Comparison of ENCODE assay signal across 8 cellular contexts in genomic region chr1:31505884-31506497, GRCh38.
A peak's percentile ranks its signal among the peaks of the same experiment; 100 is the strongest.
DNase-seq lines count a peak whose midpoint lies in the region; ATAC-seq and TF ChIP-seq lines count a peak whose summit lies in the region.

No MANE protein-coding gene starts in this region.

- no peaks in the 10 kb centered on the region for H3K9me3 Mint-ChIP-seq in central memory CD8-positive, alpha-beta T cell

- H3K36me3 ChIP-seq in BJ (ENCODE audit: control insufficient read depth, insufficient read depth, low read length) (no peaks in the 10 kb centered on the region), hepatocyte (replicated peaks; ENCODE audit: insufficient read depth, low read depth) (no peaks in the 10 kb centered on the region)

- peaks cover 49% of the 10 kb centered on the region for H3K27me3 Mint-ChIP-seq in central memory CD8-positive, alpha-beta T cell

- intact Hi-C loops in sciatic nerve (cut with DNase I) (no loop called here), dorsolateral prefrontal cortex (cut with DNase I) (no loop called here)

- no peak for TF ChIP-seq CTCF in BJ (IDR thresholded peaks at IDR 0.05; ENCODE audit: insufficient read depth, low read depth, low read length)
- TF ChIP-seq CTCF in hepatocyte (IDR thresholded peaks at IDR 0.05; ENCODE audit: poor library complexity) = no peak
- no peak for TF ChIP-seq CTCF in dorsolateral prefrontal cortex (IDR thresholded peaks at IDR 0.05 in 54 of 56, conservative IDR thresholded peaks at IDR 0.05 in 2 of 56; ENCODE audit: low read depth in 1 of 56, partially characterized antibody in 56 of 56)

- CTCF ChIA-PET in BJ (lab: Yijun Ruan, JAX) = interaction anchor here (1.0 to 1.8 kb wide), 3 partner anchors 11 to 111 kb away, joined by 3 to 6 read pairs (median 3); no protein-coding TSS in a partner anchor

- no peaks in the 10 kb centered on the region for H3K9me2 ChIP-seq in hepatocyte (replicated peaks; ENCODE audit: insufficient read depth)

- H3K4me3 ChIP-seq in BJ (ENCODE audit: low read depth, low read length) = no peak overlapping the region
- H3K4me3 ChIP-seq in Jurkat, Clone E6-1 (ENCODE audit: low read length) = peak overlapping the region; percentile 60
- H3K4me3 ChIP-seq in hepatocyte = no peak overlapping the region
- no peak overlapping the region for H3K4me3 ChIP-seq in dorsolateral prefrontal cortex

- H3K36me3 Mint-ChIP-seq in central memory CD8-positive, alpha-beta T cell (ENCODE audit: insufficient read depth) = peaks cover 2% of the 10 kb centered on the region

- no peaks in the 10 kb centered on the region for H4K20me1 ChIP-seq in hepatocyte (ENCODE audit: insufficient read depth, poor library complexity, severe bottlenecking)

- no peak overlapping the region for H3K4me2 ChIP-seq in hepatocyte

- peaks cover 12% of the 10 kb centered on the region for H3K4me1 Mint-ChIP-seq in central memory CD8-positive, alpha-beta T cell

- H3K4me3 Mint-ChIP-seq in central memory CD8-positive, alpha-beta T cell = no peak overlapping the region

- no peak overlapping the region for H2AFZ ChIP-seq in hepatocyte

- H3K27ac Mint-ChIP-seq in central memory CD8-positive, alpha-beta T cell (ENCODE audit: low read depth) = peak overlapping the region; percentile 78

- no peak overlapping the region for H3K27ac ChIP-seq in hepatocyte
- no peak overlapping the region for H3K27ac ChIP-seq in dorsolateral prefrontal cortex

- H3K9me3 ChIP-seq in hepatocyte (ENCODE audit: low read depth) = no peaks in the 10 kb centered on the region

- peaks cover 22% of the 10 kb centered on the region for H3K4me1 ChIP-seq in hepatocyte (ENCODE audit: insufficient read depth)

- H3K27me3 ChIP-seq in BJ (ENCODE audit: control insufficient read depth, insufficient read depth, low read length) = peaks cover 31% of the 10 kb centered on the region
- no peaks in the 10 kb centered on the region for H3K27me3 ChIP-seq in hepatocyte
- H3K27me3 ChIP-seq in dorsolateral prefrontal cortex = peaks cover 0 to 5% (median 0%) of the 10 kb centered on the region in 45 donors

- ATAC-seq in GM19043 (IDR thresholded peaks at IDR 0.05; ENCODE audit: low read depth, unreplicated experiment) = peak; percentile 66
- no peak for ATAC-seq in central memory CD8-positive, alpha-beta T cell (replicated peaks; ENCODE audit: extremely low read depth, poor library complexity, severe bottlenecking)
- ATAC-seq in sciatic nerve = no peak

- WGBS in hepatocyte (ENCODE audit: low lambda C conversion rate, missing lambda C conversion rate) = 90% methylated on average over 13 of the region's 13 CpGs

- DNase-seq in BJ (ENCODE audit: low read depth) = peak; percentile 43
- DNase-seq in Jurkat, Clone E6-1 (ENCODE audit: low read depth, low spot score) = peak; percentile 100
- DNase-seq in central memory CD8-positive, alpha-beta T cell (ENCODE audit: low spot score in 2 of 2) = no peak
- no peak for DNase-seq in occipital lobe (lab: John Stamatoyannopoulos, UW)
- DNase-seq in hepatocyte (ENCODE audit: low spot score) = no peak
- no peak for DNase-seq in sciatic nerve (ENCODE audit: low spot score)
- DNase-seq in dorsolateral prefrontal cortex = no peak

- POLR2A ChIA-PET in BJ (lab: Charles Lee) = interaction anchor here (0.5 kb wide), 1 partner anchor 280 kb away, joined by 4 read pairs; no protein-coding TSS in a partner anchor

- no peaks in the 10 kb centered on the region for H3K79me2 ChIP-seq in hepatocyte

Comparison
In these comparisons a context has a peak if more than half of its experiments do, and no peak if none do; other contexts are left out.
1. DNase-seq: peak in BJ (single experiment) and Jurkat, Clone E6-1 (single experiment); none in central memory CD8-positive, alpha-beta T cell (0 of 2), occipital lobe (single experiment), hepatocyte (single experiment), sciatic nerve (single experiment) and dorsolateral prefrontal cortex (0 of 10).